Comparison of ENCODE assay signal across 8 cellular contexts in the genomic region with DNA sequence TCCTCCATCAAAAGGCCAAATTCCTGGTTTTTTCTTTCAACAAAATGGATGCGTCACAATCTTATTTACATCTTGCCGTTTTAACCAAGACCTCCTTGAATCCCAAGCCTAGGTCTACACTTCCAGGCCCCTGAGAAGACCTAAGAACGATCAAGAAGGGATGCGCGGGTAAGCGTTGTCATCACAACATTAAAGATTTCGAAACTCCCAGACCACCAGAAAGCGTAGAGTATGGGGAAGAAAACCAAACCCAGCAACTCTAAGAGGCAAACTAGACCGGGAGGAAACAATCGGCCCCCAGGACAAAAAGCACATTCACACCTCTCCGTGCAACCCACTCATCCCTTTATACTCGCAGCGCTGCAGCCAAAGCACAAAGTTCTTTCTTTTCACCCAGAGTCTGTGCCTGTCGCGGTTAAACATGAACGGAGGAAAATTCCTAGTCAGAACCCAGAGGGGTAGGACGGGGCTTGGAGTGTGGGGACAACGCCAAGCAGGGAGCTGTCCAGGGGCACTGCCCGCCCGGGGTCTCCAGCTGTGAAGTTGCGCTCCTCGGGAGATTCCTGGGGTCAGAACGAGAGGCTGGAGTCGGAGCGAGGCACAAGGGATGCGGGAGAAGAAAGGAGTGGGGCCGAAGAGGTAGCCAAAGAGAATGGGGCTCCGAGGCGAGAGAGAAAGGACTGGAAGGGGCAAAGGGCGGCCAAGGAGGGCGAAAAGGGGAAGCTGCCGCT. TPM values are rescaled to one million over a fixed set of nuclear protein-coding genes. Genes with fewer than 3 reads are reported as not detected.
DNase-seq lines count a peak whose midpoint lies in the region; ATAC-seq and TF ChIP-seq lines count a peak whose summit lies in the region.

No MANE protein-coding gene starts in this region.

- H3K9me3 ChIP-seq in MM.1S (replicated peaks; ENCODE audit: insufficient read depth, low read length), result no peaks in the 10 kb centered on the region

- peak; percentile 1 for ATAC-seq in stimulated activated memory B cell treated with anti-CD40 and anti-IgM and Interleukin-4, amounts not matched to agents 10 μg/mL and 1 μg/mL and 100 μg/mL, for 72 hours
- no peak for ATAC-seq in GM21526 (IDR thresholded peaks at IDR 0.05; ENCODE audit: low FRiP score, unreplicated experiment)
- no peak for ATAC-seq in sciatic nerve

- peak; percentile 67 for DNase-seq in activated CD8-positive, alpha-beta memory T cell treated with anti-CD3 and anti-CD28 coated beads for 24 hours
- no peak for DNase-seq in activated CD8-positive, alpha-beta memory T cell treated with anti-CD3 and anti-CD28 coated beads, Interleukin-2, amount 50 U/mL, for 4 hours
- DNase-seq in MM.1S (peak; percentile 15), astrocyte of the hippocampus (ENCODE audit: low read depth, low spot score) (peak; percentile 77), iris pigment epithelial cell (ENCODE audit: low read depth) (peak; percentile 35), sciatic nerve (ENCODE audit: low spot score) (no peak)

- peaks cover 14% of the 10 kb centered on the region; the same call in 1 of the 2 replicates for H3K4me1 ChIP-seq in MM.1S (ENCODE audit: low read length)

- peak overlapping the region; percentile 86 for H3K4me2 ChIP-seq in MM.1S (ENCODE audit: low read depth, low read length)

- no peaks in the 10 kb centered on the region for H3K36me3 Mint-ChIP-seq in stimulated activated memory B cell treated with anti-CD40 and anti-IgM and Interleukin-4, amounts not matched to agents 10 μg/mL and 1 μg/mL and 100 μg/mL, for 72 hours

- H3K4me3 ChIP-seq in MM.1S (ENCODE audit: low read length), result peak overlapping the region; percentile 95

- peak overlapping the region; percentile 90 for H3K27ac ChIP-seq in MM.1S (ENCODE audit: low read length)

- H3K9ac ChIP-seq in MM.1S (ENCODE audit: low read length), result peak overlapping the region; percentile 96

- H3K79me2 ChIP-seq in MM.1S (ENCODE audit: low read length), result peaks cover 61% of the 10 kb centered on the region

- H3K27me3 ChIP-seq in MM.1S (replicated peaks; ENCODE audit: insufficient read depth, low read length), result no peaks in the 10 kb centered on the region

- peaks cover 16% of the 10 kb centered on the region for H4K20me1 ChIP-seq in MM.1S (ENCODE audit: insufficient read depth, low read length)

- peak overlapping the region; percentile 51; the same call in 1 of the 2 replicates for H2AFZ ChIP-seq in MM.1S (ENCODE audit: low read length)

- TF ChIP-seq CTCF in MM.1S (IDR thresholded peaks at IDR 0.05; ENCODE audit: low read length), result no peak

- peak overlapping the region; percentile 93 for H3K27ac Mint-ChIP-seq in stimulated activated memory B cell treated with anti-CD40 and anti-IgM and Interleukin-4, amounts not matched to agents 10 μg/mL and 1 μg/mL and 100 μg/mL, for 72 hours

- H3K9me3 Mint-ChIP-seq in stimulated activated memory B cell treated with anti-CD40 and anti-IgM and Interleukin-4, amounts not matched to agents 10 μg/mL and 1 μg/mL and 100 μg/mL, for 72 hours, result no peaks in the 10 kb centered on the region

- H3K36me3 ChIP-seq in MM.1S (replicated peaks; ENCODE audit: insufficient read depth, low read length), result 0 out of 2 replicates have a peak, but pooled peaks cover 2% of the 10 kb centered on the region

- no peaks in the 10 kb centered on the region for H3K27me3 Mint-ChIP-seq in stimulated activated memory B cell treated with anti-CD40 and anti-IgM and Interleukin-4, amounts not matched to agents 10 μg/mL and 1 μg/mL and 100 μg/mL, for 72 hours

- intact Hi-C loops in sciatic nerve (cut with DNase I), result loop anchor here (10.0 kb wide), 1 partner anchor 105 kb away; the partner anchor contains the start of gene FITM2

- peak overlapping the region; percentile 94 for H3K4me3 Mint-ChIP-seq in stimulated activated memory B cell treated with anti-CD40 and anti-IgM and Interleukin-4, amounts not matched to agents 10 μg/mL and 1 μg/mL and 100 μg/mL, for 72 hours

- H3F3A ChIP-seq in MM.1S (ENCODE audit: insufficient read depth, low read length), result peaks cover 12% of the 10 kb centered on the region

- no peaks in the 10 kb centered on the region for H3K9me2 ChIP-seq in MM.1S (replicated peaks; ENCODE audit: insufficient read depth, low read length)

- peaks cover 51% of the 10 kb centered on the region for H3K4me1 Mint-ChIP-seq in stimulated activated memory B cell treated with anti-CD40 and anti-IgM and Interleukin-4, amounts not matched to agents 10 μg/mL and 1 μg/mL and 100 μg/mL, for 72 hours

RNA-seq across cellular contexts. Expression of gene OSER1, which starts 0.7 kb away (rescaled TPM):
- 34.1 TPM for total RNA-seq in sciatic nerve

RNA-seq across cellular contexts. Expression of gene JPH2, which starts 22.9 kb away (rescaled TPM):
- 1.5 TPM for total RNA-seq in sciatic nerve

RNA-seq across cellular contexts. Expression of gene GDAP1L1, which starts 37.3 kb away (rescaled TPM):
- total RNA-seq in sciatic nerve, result not detected

Comparison
In these comparisons a context has a peak if more than half of its experiments do, and no peak if none do; other contexts are left out.
1. DNase-seq: peak in activated CD8-positive, alpha-beta memory T cell treated with anti-CD3 and anti-CD28 coated beads for 24 hours (single experiment), MM.1S (single experiment), astrocyte of the hippocampus (single experiment) and iris pigment epithelial cell (single experiment); none in activated CD8-positive, alpha-beta memory T cell treated with anti-CD3 and anti-CD28 coated beads, Interleukin-2, amount 50 U/mL, for 4 hours (single experiment) and sciatic nerve (single experiment).